Comparison of ENCODE assay signal across 9 cellular contexts in genomic region chr19:5691930-5692784, GRCh38. TPM values are rescaled to one million over a fixed set of nuclear protein-coding genes. Genes with fewer than 3 reads are reported as not detected.
DNase-seq lines count a peak whose midpoint lies in the region; ATAC-seq and TF ChIP-seq lines count a peak whose summit lies in the region.
"Had no signal": no experiment of that assay in that cellular context is flagged by ENCODE, and none has a peak within 500 bp of the region (broad histone marks: within the 10 kb centered on the region; RNA-seq: fewer than 3 reads in every experiment).

No MANE protein-coding gene starts in this region.

- peaks cover 14% of the 10 kb centered on the region for H3F3A ChIP-seq in PC-3 (ENCODE audit: low read length, unreplicated experiment)

- CTCF ChIA-PET in PC-3 (lab: Charles Lee), result interaction anchor here (0.6 kb wide), 1 partner anchor 82 kb away, joined by 3 read pairs; no protein-coding TSS in a partner anchor

- no peaks in the 10 kb centered on the region for H3K4me1 ChIP-seq in ES-I3 (ENCODE audit: insufficient read depth, low read length)
- peaks cover 7% of the 10 kb centered on the region for H3K4me1 ChIP-seq in PC-3 (ENCODE audit: insufficient read depth, low read length)
- peaks cover 11% of the 10 kb centered on the region for H3K4me1 ChIP-seq in effector memory CD4-positive, alpha-beta T cell (ENCODE audit: control insufficient read depth, insufficient read depth, low read length, poor library complexity, severe bottlenecking)

- POLR2A ChIA-PET in PC-3 (lab: Charles Lee; ENCODE audit: unreplicated experiment), result no interaction called here

- peak overlapping the region; percentile 95 for H3K4me2 ChIP-seq in PC-3 (ENCODE audit: low read length)

- H2AFZ ChIP-seq in PC-3 (ENCODE audit: low read length), result no peak overlapping the region

- H3K27me3 ChIP-seq in PC-3 (ENCODE audit: low read length), result no peaks in the 10 kb centered on the region
- H3K27me3 ChIP-seq in effector memory CD4-positive, alpha-beta T cell (replicated peaks; ENCODE audit: control insufficient read depth, insufficient read depth, low read length, poor library complexity, severe bottlenecking), result no peaks in the 10 kb centered on the region

- H3K4me3 ChIP-seq in PC-3 (ENCODE audit: low read length) (peak overlapping the region; percentile 97), retinal pigment epithelial cell (ENCODE audit: low read length) (peak overlapping the region; percentile 96)
- no peak overlapping the region for H3K4me3 ChIP-seq in effector memory CD4-positive, alpha-beta T cell (ENCODE audit: insufficient read depth, low read depth, low read length, poor library complexity, severe bottlenecking)

- no peak for DNase-seq in PC-3
- no peak for DNase-seq in effector memory CD4-positive, alpha-beta T cell
- DNase-seq in retinal pigment epithelial cell (ENCODE audit: low read depth), result no peak
- no peak for DNase-seq in NCI-H69 (lab: John Stamatoyannopoulos, UW)
- DNase-seq in hippocampal formation (lab: John Stamatoyannopoulos, UW), result no peak

- no peaks in the 10 kb centered on the region for H3K9me2 ChIP-seq in PC-3 (replicated peaks; ENCODE audit: low read length)

- peaks cover 59% of the 10 kb centered on the region for H4K20me1 ChIP-seq in PC-3 (ENCODE audit: low read length)

- no TSS peak for BruUV-seq in PC-3 (replicated peaks; lab: Mats Ljungman, UMichigan)

- TF ChIP-seq CTCF in PC-3 (conservative IDR thresholded peaks at IDR 0.05; ENCODE audit: low read depth, low read length), result no peak
- TF ChIP-seq CTCF in retinal pigment epithelial cell (conservative IDR thresholded peaks at IDR 0.05; ENCODE audit: low read depth, low read length), result no peak

- intact Hi-C loops in PC-3 (cut with micrococcal nuclease), result no loop called here

- no peak overlapping the region for H3K27ac ChIP-seq in PC-3 (ENCODE audit: low read length)
- H3K27ac ChIP-seq in effector memory CD4-positive, alpha-beta T cell (ENCODE audit: insufficient read depth, low read length, poor library complexity, severe bottlenecking), result peak overlapping the region; percentile 82

- peaks cover 53% of the 10 kb centered on the region for H3K79me2 ChIP-seq in PC-3 (ENCODE audit: low read length)

- H3K9me3 ChIP-seq in ES-I3 (ENCODE audit: control insufficient read depth, insufficient read depth, low read length) (no peaks in the 10 kb centered on the region), PC-3 (ENCODE audit: low read length) (no peaks in the 10 kb centered on the region)
- no peaks in the 10 kb centered on the region for H3K9me3 ChIP-seq in effector memory CD4-positive, alpha-beta T cell (ENCODE audit: control insufficient read depth, low read length)

- H3K36me3 ChIP-seq in ES-I3 (ENCODE audit: insufficient read depth, low read length) (peaks cover 20% of the 10 kb centered on the region), PC-3 (ENCODE audit: low read depth, low read length) (peaks cover 54% of the 10 kb centered on the region)
- H3K36me3 ChIP-seq in effector memory CD4-positive, alpha-beta T cell (ENCODE audit: control insufficient read depth, insufficient read depth, low read length), result peaks cover 53% of the 10 kb centered on the region

- ATAC-seq in PC-3 (no peak; the same call in 1 of the 2 replicates), HG03342 (IDR thresholded peaks at IDR 0.05; ENCODE audit: unreplicated experiment) (no peak), GM18520 (IDR thresholded peaks at IDR 0.05; ENCODE audit: unreplicated experiment) (no peak)

- H3K9ac ChIP-seq in ES-I3 (ENCODE audit: low read depth, low read length), result peak overlapping the region; percentile 92; the same call in 1 of the 2 replicates
- peak overlapping the region; percentile 99 for H3K9ac ChIP-seq in PC-3 (ENCODE audit: low read length)

RNA-seq across cellular contexts. Expression of gene RPL36, which starts 2.1 kb away (rescaled TPM):
- total RNA-seq in PC-3 (2014; rRNA removed), result 2,190 and 2,470 TPM in 2 replicates

RNA-seq across cellular contexts. Expression of gene HSD11B1L, which starts 11.3 kb away (rescaled TPM):
- 8.6 and 10.9 TPM in 2 replicates for total RNA-seq in PC-3 (2014; rRNA removed)

RNA-seq across cellular contexts. Expression of gene MICOS13, which starts 11.8 kb away (rescaled TPM):
- 331 and 456 TPM in 2 replicates for total RNA-seq in PC-3 (2014; rRNA removed)

RNA-seq across cellular contexts. Expression of gene LONP1, which starts 27.8 kb away (rescaled TPM):
- total RNA-seq in PC-3 (2014; rRNA removed), result 217 and 306 TPM in 2 replicates

RNA-seq across cellular contexts. Expression of gene CATSPERD, which starts 28.3 kb away (rescaled TPM):
- total RNA-seq in PC-3 (2014; rRNA removed), result not detected in 2 replicates
- total RNA-seq: myocyte had no signal
